ENCODE assay signal across 1 cellular context in genomic region chr10:70391654-70392053, GRCh38.
TF ChIP-seq lines count a peak whose summit lies in the region.

No MANE protein-coding gene starts in this region.

TF ChIP-seq in K562, 482 proteins besides CTCF, POLR2A, EP300 and RAD21:
- peak; percentile 58; the same call in 1 of the 2 replicates for TF ChIP-seq SPI1 (IDR thresholded peaks at IDR 0.05; ENCODE audit: borderline replicate concordance, low read depth, low read length)
- TF ChIP-seq ARID1B (IDR thresholded peaks at IDR 0.05): peak; percentile 36; the same call in 1 of the 2 replicates
- TF ChIP-seq C11orf30 (IDR thresholded peaks at IDR 0.05; ENCODE audit: low read depth): peak; percentile 39; the same call in 1 of the 2 replicates
- no peak for TF ChIP-seq SIRT6 (IDR thresholded peaks at IDR 0.05; ENCODE audit: low read depth, low read length)
- TF ChIP-seq ID3 (CRISPR knock-in tag; IDR thresholded peaks at IDR 0.05): no peak
- peak; percentile 87 for TF ChIP-seq ID3 (tag; IDR thresholded peaks at IDR 0.05)
- peak; percentile 36; the same call in 1 of the 2 replicates for TF ChIP-seq NFE2 (IDR thresholded peaks at IDR 0.05; ENCODE audit: low read depth)
- peak; percentile 32; the same call in 1 of the 2 replicates for TF ChIP-seq ATF7 (IDR thresholded peaks at IDR 0.05)
- no peak for TF ChIP-seq ZNF175 (CRISPR knock-in tag; IDR thresholded peaks at IDR 0.05; ENCODE audit: low read depth)
- TF ChIP-seq MAFG (tag; conservative IDR thresholded peaks at IDR 0.05): peak; percentile 46
